ENCODE assay signal across 8 cellular contexts in genomic region chr2:151260492-151261239, GRCh38. TPM values are rescaled to one million over a fixed set of nuclear protein-coding genes. Genes with fewer than 3 reads are reported as not detected.
DNase-seq lines count a peak whose midpoint lies in the region; ATAC-seq and TF ChIP-seq lines count a peak whose summit lies in the region.

No MANE protein-coding gene starts in this region.

- no peak for DNase-seq in CD8-positive, alpha-beta T cell
- no peak for DNase-seq in activated naive CD4-positive, alpha-beta T cell treated with anti-CD3 and anti-CD28 coated beads, Interleukin-2, amount 50 U/mL, for 72 hours (ENCODE audit: low spot score in 2 of 2)
- DNase-seq in stimulated activated naive CD8-positive, alpha-beta T cell treated with anti-CD3 and anti-CD28 coated beads, Interleukin-15, amount 100 ng/mL, for 72 hours = no peak
- DNase-seq in DMS153 treated with DMSO at 0.1 percent for 48 hours (lab: John Stamatoyannopoulos, UW; ENCODE audit: unreplicated experiment) (no peak), T1000 (lab: John Stamatoyannopoulos, UW) (no peak)

- H3K36me3 Mint-ChIP-seq in CD8-positive, alpha-beta T cell = peaks cover 16% of the 10 kb centered on the region
- H3K36me3 Mint-ChIP-seq in activated naive CD4-positive, alpha-beta T cell treated with anti-CD3 and anti-CD28 coated beads, Interleukin-2, amount 50 U/mL, for 72 hours = peaks cover 5 to 13% of the 10 kb centered on the region in 2 donors

- H3K9ac ChIP-seq in iPS-20b (ENCODE audit: low read depth, low read length) = peak overlapping the region; percentile 89

- no peaks in the 10 kb centered on the region for H3K27me3 Mint-ChIP-seq in CD8-positive, alpha-beta T cell (ENCODE audit: low read depth)
- no peaks in the 10 kb centered on the region for H3K27me3 Mint-ChIP-seq in stimulated activated naive CD8-positive, alpha-beta T cell treated with anti-CD3 and anti-CD28 coated beads, Interleukin-15, amount 100 ng/mL, for 72 hours

- peaks cover 38% of the 10 kb centered on the region for H3K4me1 Mint-ChIP-seq in CD8-positive, alpha-beta T cell (ENCODE audit: low read depth)
- H3K4me1 Mint-ChIP-seq in stimulated activated naive CD8-positive, alpha-beta T cell treated with anti-CD3 and anti-CD28 coated beads, Interleukin-15, amount 100 ng/mL, for 72 hours = peaks cover 21% of the 10 kb centered on the region

- CTCF ChIA-PET in CD8-positive, alpha-beta T cell (lab: Charles Lee) = interaction anchor here (1.1 to 1.4 kb wide), 3 partner anchors 21 to 176 kb away, joined by 3 read pairs; partner anchors contain the start of gene NMI

- no peaks in the 10 kb centered on the region for H3K36me3 ChIP-seq in CD8-positive, alpha-beta T cell (ENCODE audit: insufficient read depth, low read length)
- H3K36me3 ChIP-seq in iPS-20b (ENCODE audit: insufficient read depth, low read depth, low read length) = no peaks in the 10 kb centered on the region

- H3K27ac Mint-ChIP-seq in CD8-positive, alpha-beta T cell = peak overlapping the region; percentile 98
- H3K27ac Mint-ChIP-seq in activated naive CD4-positive, alpha-beta T cell treated with anti-CD3 and anti-CD28 coated beads, Interleukin-2, amount 50 U/mL, for 72 hours = peak overlapping the region; percentile 91 to 98
- peak overlapping the region; percentile 98 to 99 for H3K27ac Mint-ChIP-seq in stimulated activated naive CD8-positive, alpha-beta T cell treated with anti-CD3 and anti-CD28 coated beads, Interleukin-15, amount 100 ng/mL, for 72 hours

- intact Hi-C loops in CD8-positive, alpha-beta T cell (cut with DNase I, micrococcal nuclease) = loop anchor here (1.0 to 10.0 kb wide), 7 partner anchors 28 to 1674 kb away; partner anchors contain the start of genes MMADHC (in 2 of the 2), ARL5A (in 1 of the 2), NMI (in 1 of the 2) and RIF1 (in 1 of the 2)

- H3K4me3 Mint-ChIP-seq in CD8-positive, alpha-beta T cell = peak overlapping the region; percentile 90
- peak overlapping the region; percentile 92 to 93 for H3K4me3 Mint-ChIP-seq in stimulated activated naive CD8-positive, alpha-beta T cell treated with anti-CD3 and anti-CD28 coated beads, Interleukin-15, amount 100 ng/mL, for 72 hours

- H3K27me3 ChIP-seq in CD8-positive, alpha-beta T cell (ENCODE audit: insufficient read depth, low read length) = no peaks in the 10 kb centered on the region
- peaks cover 16% of the 10 kb centered on the region; the same call in 1 of the 2 replicates for H3K27me3 ChIP-seq in iPS-20b (ENCODE audit: insufficient read depth, low read length)

- peak overlapping the region; percentile 68 for H3K4me3 ChIP-seq in CD8-positive, alpha-beta T cell (ENCODE audit: low read depth, low read length)
- peak overlapping the region; percentile 73 for H3K4me3 ChIP-seq in iPS-20b (ENCODE audit: low read length)

- H3K27ac ChIP-seq in CD8-positive, alpha-beta T cell (ENCODE audit: low read depth, low read length) = peak overlapping the region; percentile 96
- peak overlapping the region; percentile 48 for H3K27ac ChIP-seq in iPS-20b (ENCODE audit: low read length)

- POLR2A ChIA-PET in CD8-positive, alpha-beta T cell (lab: Charles Lee) = interaction anchor here (0.6 to 3.2 kb wide), 7 partner anchors 12 to 1674 kb away, joined by 3 to 52 read pairs (median 5); partner anchors contain the start of genes ARL5A, MMADHC, NMI and RIF1

- H3K4me1 ChIP-seq in CD8-positive, alpha-beta T cell (ENCODE audit: insufficient read depth, low read length) = peaks cover 5% of the 10 kb centered on the region
- peaks cover 24% of the 10 kb centered on the region; the same call in 1 of the 2 replicates for H3K4me1 ChIP-seq in iPS-20b (ENCODE audit: insufficient read depth, low read length)

- no peaks in the 10 kb centered on the region for H3K9me3 ChIP-seq in CD8-positive, alpha-beta T cell (ENCODE audit: low read length)
- H3K9me3 ChIP-seq in iPS-20b (ENCODE audit: insufficient read depth, low read depth, low read length) = no peaks in the 10 kb centered on the region

- TF ChIP-seq CTCF in CD8-positive, alpha-beta T cell (IDR thresholded peaks at IDR 0.05) = no peak

- peak; percentile 6 for ATAC-seq in CD8-positive, alpha-beta T cell
- ATAC-seq in GM19438 (IDR thresholded peaks at IDR 0.05; ENCODE audit: low read depth, unreplicated experiment) (peak; percentile 12), HG03520 (IDR thresholded peaks at IDR 0.05; ENCODE audit: unreplicated experiment) (peak; percentile 7)
- ATAC-seq in activated naive CD4-positive, alpha-beta T cell treated with anti-CD3 and anti-CD28 coated beads, Interleukin-2, amount 50 U/mL, for 72 hours = no peak
- no peak for ATAC-seq in stimulated activated naive CD8-positive, alpha-beta T cell treated with anti-CD3 and anti-CD28 coated beads, Interleukin-15, amount 100 ng/mL, for 72 hours

- H3K9me3 Mint-ChIP-seq in CD8-positive, alpha-beta T cell = no peaks in the 10 kb centered on the region
- H3K9me3 Mint-ChIP-seq in activated naive CD4-positive, alpha-beta T cell treated with anti-CD3 and anti-CD28 coated beads, Interleukin-2, amount 50 U/mL, for 72 hours = no peaks in the 10 kb centered on the region
- H3K9me3 Mint-ChIP-seq in stimulated activated naive CD8-positive, alpha-beta T cell treated with anti-CD3 and anti-CD28 coated beads, Interleukin-15, amount 100 ng/mL, for 72 hours = no peaks in the 10 kb centered on the region

RNA-seq across cellular contexts. Expression of gene RBM43, which starts 1.0 kb away (rescaled TPM):
- 10 to 100 TPM; 12.1 to 12.4 TPM for total RNA-seq in CD8-positive, alpha-beta T cell
- total RNA-seq in activated naive CD4-positive, alpha-beta T cell treated with anti-CD3 and anti-CD28 coated beads, Interleukin-2, amount 50 U/mL, for 72 hours = 1 to 10 TPM; 2.4 to 5.0 TPM

RNA-seq across cellular contexts. Expression of gene NMI, which starts 28.8 kb away (rescaled TPM):
- 10 to 100 TPM; 16.9 to 18.0 TPM for total RNA-seq in CD8-positive, alpha-beta T cell
- total RNA-seq in activated naive CD4-positive, alpha-beta T cell treated with anti-CD3 and anti-CD28 coated beads, Interleukin-2, amount 50 U/mL, for 72 hours = 10 to 100 TPM; 21.9 to 25.1 TPM

Comparison
In these comparisons a context has a peak if more than half of its experiments do, and no peak if none do; other contexts are left out.
1. ATAC-seq: peak in CD8-positive, alpha-beta T cell (single experiment), GM19438 (single experiment) and HG03520 (single experiment); none in activated naive CD4-positive, alpha-beta T cell treated with anti-CD3 and anti-CD28 coated beads, Interleukin-2, amount 50 U/mL, for 72 hours (0 of 2) and stimulated activated naive CD8-positive, alpha-beta T cell treated with anti-CD3 and anti-CD28 coated beads, Interleukin-15, amount 100 ng/mL, for 72 hours (single experiment).
2. Peak in every context shown above with its lines, with median percentiles within 50 percentile points of each other: H3K27ac Mint-ChIP-seq.